25 cellular contexts compared by ENCODE assay signal in genomic region chr15:63948436-63948835, GRCh38.
"Had no signal": no experiment of that assay in that cellular context is flagged by ENCODE, and none has a peak within 500 bp of the region (broad histone marks: within the 10 kb centered on the region; RNA-seq: fewer than 3 reads in every experiment).

No MANE protein-coding gene starts in this region.

- H3K4me3 Mint-ChIP-seq: activated naive CD8-positive, alpha-beta T cell treated with anti-CD3 and anti-CD28 coated beads for 36 hours; activated T-cell treated with anti-CD3 and anti-CD28 coated beads, Interleukin-2, amount 50 U/mL, for 4 hours; effector memory CD8-positive, alpha-beta T cell; nephron; stimulated activated naive B cell treated with anti-CD40 and anti-IgM and Interleukin-4, amounts not matched to agents 10 μg/mL and 1 μg/mL and 100 μg/mL, for 72 hours had no signal

- ATAC-seq: activated T-cell treated with anti-CD3 and anti-CD28 coated beads, Interleukin-2, amount 50 U/mL, for 4 hours; body of pancreas; effector memory CD8-positive, alpha-beta T cell; foreskin keratinocyte; heart right ventricle; stimulated activated naive B cell treated with anti-CD40 and anti-IgM and Interleukin-4, amounts not matched to agents 10 μg/mL and 1 μg/mL and 100 μg/mL, for 72 hours had no signal

- H3K4me3 ChIP-seq: adrenal gland, body of pancreas, coronary artery, dorsolateral prefrontal cortex, heart right ventricle, left ventricle myocardium inferior, lung, ovary, prostate gland, smooth muscle cell, tibial nerve had no signal

- H3K4me2 ChIP-seq: smooth muscle cell had no signal

- H3K27me3 ChIP-seq: adrenal gland, body of pancreas, dorsolateral prefrontal cortex, foreskin keratinocyte, heart right ventricle, ovary, tibial nerve had no signal

- H3K27ac Mint-ChIP-seq: activated naive CD8-positive, alpha-beta T cell treated with anti-CD3 and anti-CD28 coated beads for 36 hours; nephron; stimulated activated naive B cell treated with anti-CD40 and anti-IgM and Interleukin-4, amounts not matched to agents 10 μg/mL and 1 μg/mL and 100 μg/mL, for 72 hours had no signal

- H3K36me3 Mint-ChIP-seq: activated naive CD8-positive, alpha-beta T cell treated with anti-CD3 and anti-CD28 coated beads for 36 hours; stimulated activated naive B cell treated with anti-CD40 and anti-IgM and Interleukin-4, amounts not matched to agents 10 μg/mL and 1 μg/mL and 100 μg/mL, for 72 hours had no signal

- H3K27me3 Mint-ChIP-seq: activated naive CD8-positive, alpha-beta T cell treated with anti-CD3 and anti-CD28 coated beads for 36 hours; effector memory CD8-positive, alpha-beta T cell; stimulated activated naive B cell treated with anti-CD40 and anti-IgM and Interleukin-4, amounts not matched to agents 10 μg/mL and 1 μg/mL and 100 μg/mL, for 72 hours had no signal

- H3K9me3 ChIP-seq: adrenal gland, body of pancreas, heart right ventricle, left ventricle myocardium inferior, ovary, prostate gland, tibial nerve had no signal

- H3K36me3 ChIP-seq: adrenal gland, ovary, prostate gland, tibial nerve had no signal

- DNase-seq: activated CD4-positive, alpha-beta T cell treated with anti-CD3 and anti-CD28 coated beads for 1 hour; activated CD8-positive, alpha-beta memory T cell treated with anti-CD3 and anti-CD28 coated beads, Interleukin-2, amount 50 U/mL, for 48 hours; activated naive CD4-positive, alpha-beta T cell; activated naive CD8-positive, alpha-beta T cell treated with anti-CD3 and anti-CD28 coated beads for 36 hours; activated T-cell treated with anti-CD3 and anti-CD28 coated beads, Interleukin-2, amount 50 U/mL, for 4 hours; adrenal gland; body of pancreas; cerebellar nuclear complex; effector memory CD8-positive, alpha-beta T cell; foreskin keratinocyte; heart right ventricle; left ventricle myocardium inferior; ovary; retina; stimulated activated CD4-positive, alpha-beta T cell treated with anti-CD3 and anti-CD28 coated beads, Interleukin-15, amount 100 ng/mL, for 24 hours; stimulated activated CD4-positive, alpha-beta T cell treated with anti-CD3 and anti-CD28 coated beads, Interleukin-2, amount 100 ng/mL, for 24 hours; stimulated activated naive B cell treated with anti-CD40 and anti-IgM and Interleukin-4, amounts not matched to agents 10 μg/mL and 1 μg/mL and 100 μg/mL, for 72 hours; T-helper 2 cell had no signal

- H3K27ac ChIP-seq: adrenal gland, body of pancreas, coronary artery, dorsolateral prefrontal cortex, foreskin keratinocyte, heart right ventricle, left ventricle myocardium inferior, ovary, prostate gland, tibial nerve had no signal

- H3K9me3 Mint-ChIP-seq: activated naive CD8-positive, alpha-beta T cell treated with anti-CD3 and anti-CD28 coated beads for 36 hours; activated T-cell treated with anti-CD3 and anti-CD28 coated beads, Interleukin-2, amount 50 U/mL, for 4 hours; effector memory CD8-positive, alpha-beta T cell; nephron; stimulated activated naive B cell treated with anti-CD40 and anti-IgM and Interleukin-4, amounts not matched to agents 10 μg/mL and 1 μg/mL and 100 μg/mL, for 72 hours had no signal

- H3K4me1 ChIP-seq: prostate gland had no signal
